Comparison of ENCODE assay signal across 18 cellular contexts in the genomic region with DNA sequence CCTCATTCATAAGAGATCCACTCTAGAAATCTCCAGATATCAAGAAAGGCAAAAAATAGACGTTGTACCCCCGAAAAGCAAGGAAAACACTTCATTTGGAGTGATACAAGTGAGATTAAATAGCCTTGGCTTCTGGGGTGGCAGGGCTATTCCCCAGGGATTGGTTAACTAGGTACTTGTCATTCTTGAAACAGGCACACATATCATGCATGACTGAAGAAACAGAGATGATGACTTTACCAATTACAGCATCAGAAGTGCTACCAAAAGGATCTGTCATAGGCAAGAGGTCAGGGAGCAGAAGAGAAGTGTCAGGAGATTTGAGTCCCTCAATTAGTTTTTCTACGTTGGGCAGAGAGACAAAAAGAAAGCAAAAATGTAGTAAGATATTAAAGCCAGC. TPM values are rescaled to one million over a fixed set of nuclear protein-coding genes. Genes with fewer than 3 reads are reported as not detected.
DNase-seq lines count a peak whose midpoint lies in the region; ATAC-seq and TF ChIP-seq lines count a peak whose summit lies in the region.
"Had no signal": no experiment of that assay in that cellular context is flagged by ENCODE, and none has a peak within 500 bp of the region (broad histone marks: within the 10 kb centered on the region; RNA-seq: fewer than 3 reads in every experiment).

No MANE protein-coding gene starts in this region.

- no peak overlapping the region for H3K4me3 ChIP-seq in PC-9
- H3K4me3 ChIP-seq: A549, spleen had no signal

- no peak overlapping the region for H3K4me3 Mint-ChIP-seq in T-cell
- H3K4me3 Mint-ChIP-seq: activated CD4-positive, alpha-beta memory T cell treated with anti-CD3 and anti-CD28 coated beads, Interleukin-2, amount 10 ng/mL, durations not matched to agents 7 days and 5 days; brain; T-helper 2 cell treated with Interferon-gamma antibody and Interleukin-4, amounts not matched to agents 5 μg/mL and 100 μg/mL, for 36 hours had no signal

- no peaks in the 10 kb centered on the region for H3F3A ChIP-seq in PC-9 (ENCODE audit: insufficient read depth, low read depth)

- no peak for ATAC-seq in T-cell (replicated peaks in 1 of 4)
- ATAC-seq: HCT116 had no signal

- no peaks in the 10 kb centered on the region for H3K9me3 Mint-ChIP-seq in T-cell
- H3K9me3 Mint-ChIP-seq: activated CD4-positive, alpha-beta memory T cell treated with anti-CD3 and anti-CD28 coated beads, Interleukin-2, amount 10 ng/mL, durations not matched to agents 7 days and 5 days; brain; T-helper 2 cell treated with Interferon-gamma antibody and Interleukin-4, amounts not matched to agents 5 μg/mL and 100 μg/mL, for 36 hours had no signal

- H3K27me3 Mint-ChIP-seq in T-cell = no peaks in the 10 kb centered on the region
- H3K27me3 Mint-ChIP-seq: activated CD4-positive, alpha-beta memory T cell treated with anti-CD3 and anti-CD28 coated beads, Interleukin-2, amount 10 ng/mL, durations not matched to agents 7 days and 5 days; brain had no signal

- CTCF ChIA-PET in T-cell (lab: Charles Lee) (no interaction called here), PC-9 (lab: Charles Lee) (interaction anchor here (0.7 kb wide), 1 partner anchor 343 kb away, joined by 5 read pairs; no protein-coding TSS in a partner anchor)

- POLR2A ChIA-PET in T-cell (lab: Charles Lee) (no interaction called here), PC-9 (lab: Charles Lee; ENCODE audit: unreplicated experiment) (no interaction called here)

- H3K27me3 ChIP-seq in PC-9 (ENCODE audit: insufficient read depth, low read depth) = no peaks in the 10 kb centered on the region
- H3K27me3 ChIP-seq: neutrophil, spleen had no signal

- H3K27ac ChIP-seq in PC-9 = no peak overlapping the region
- H3K27ac ChIP-seq: A549, neutrophil, RWPE1, spleen had no signal

- H3K27ac Mint-ChIP-seq in T-cell = peak overlapping the region; percentile 1 to 20
- H3K27ac Mint-ChIP-seq: activated CD4-positive, alpha-beta memory T cell treated with anti-CD3 and anti-CD28 coated beads, Interleukin-2, amount 10 ng/mL, durations not matched to agents 7 days and 5 days; T-helper 2 cell treated with Interferon-gamma antibody and Interleukin-4, amounts not matched to agents 5 μg/mL and 100 μg/mL, for 36 hours had no signal

- intact Hi-C loops in PC-9 (cut with micrococcal nuclease; ENCODE audit: unreplicated experiment) = no loop called here

- H4K20me1 ChIP-seq in PC-9 (ENCODE audit: insufficient read depth) = no peaks in the 10 kb centered on the region

- no peaks in the 10 kb centered on the region for H3K79me2 ChIP-seq in PC-9 (ENCODE audit: low read depth)

- H3K36me3 ChIP-seq in PC-9 (ENCODE audit: low read depth) = no peaks in the 10 kb centered on the region

- H3K36me3 Mint-ChIP-seq in T-cell = peaks cover 43% of the 10 kb centered on the region

- H2AFZ ChIP-seq in PC-9 = no peak overlapping the region

- no peaks in the 10 kb centered on the region for H3K9me2 ChIP-seq in PC-9 (ENCODE audit: insufficient read depth)

- no peak overlapping the region for H3K4me2 ChIP-seq in PC-9
- H3K4me2 ChIP-seq: A549 had no signal

- TF ChIP-seq CTCF in PC-9 (conservative IDR thresholded peaks at IDR 0.05) = no peak

- H3K9me3 ChIP-seq in PC-9 (ENCODE audit: insufficient read depth, low read depth) = no peaks in the 10 kb centered on the region
- H3K9me3 ChIP-seq: A549, neutrophil, spleen had no signal

- no TSS peak for BruUV-seq in PC-9 (replicated peaks; lab: Mats Ljungman, UMichigan)

- peaks cover 4 to 41% (median 33%) of the 10 kb centered on the region in 3 donors for H3K4me1 Mint-ChIP-seq in T-cell

- no peaks in the 10 kb centered on the region for H3K4me1 ChIP-seq in PC-9 (replicated peaks; ENCODE audit: insufficient read depth)

- peak; percentile 19 for DNase-seq in NCI-H82 (lab: John Stamatoyannopoulos, UW)
- DNase-seq in NCI-H82 treated with DMSO at 0.1 percent for 48 hours (lab: John Stamatoyannopoulos, UW; ENCODE audit: unreplicated experiment) = no peak
- DNase-seq in NCI-H1092 treated with DMSO at 0.1 percent for 48 hours (lab: John Stamatoyannopoulos, UW) = peak; percentile 17
- no peak for DNase-seq in T-cell
- DNase-seq in retina = peak; percentile 17
- DNase-seq in NCI-H2029 treated with DMSO at 0.1 percent for 48 hours (lab: John Stamatoyannopoulos, UW) = no peak
- DNase-seq in NCI-H1694 treated with DMSO at 0.1 percent for 48 hours (lab: John Stamatoyannopoulos, UW) = no peak
- DNase-seq in PC-9 = no peak
- DNase-seq: activated CD4-positive, alpha-beta memory T cell treated with anti-CD3 and anti-CD28 coated beads, Interleukin-2, amount 10 ng/mL, durations not matched to agents 7 days and 5 days; mammary epithelial cell; NCI-H446 treated with DMSO at 0.1 percent for 48 hours; spleen had no signal

RNA-seq across cellular contexts. Expression of a gene that starts 45.2 kb away (rescaled TPM):
- total RNA-seq in T-cell (10 to 100 TPM; 20.6 to 31.9 (median 22.5) TPM), PC-9 (2021) (29.3 and 35.1 TPM in 2 replicates)

Comparison
In these comparisons a context has a peak if more than half of its experiments do, and no peak if none do; other contexts are left out.
1. DNase-seq: peak in NCI-H82 (single experiment), NCI-H1092 treated with DMSO at 0.1 percent for 48 hours (single experiment) and retina (single experiment); none in NCI-H82 treated with DMSO at 0.1 percent for 48 hours (single experiment), T-cell (0 of 34), NCI-H2029 treated with DMSO at 0.1 percent for 48 hours (single experiment), NCI-H1694 treated with DMSO at 0.1 percent for 48 hours (single experiment) and PC-9 (0 of 2).